In the genomic region with DNA sequence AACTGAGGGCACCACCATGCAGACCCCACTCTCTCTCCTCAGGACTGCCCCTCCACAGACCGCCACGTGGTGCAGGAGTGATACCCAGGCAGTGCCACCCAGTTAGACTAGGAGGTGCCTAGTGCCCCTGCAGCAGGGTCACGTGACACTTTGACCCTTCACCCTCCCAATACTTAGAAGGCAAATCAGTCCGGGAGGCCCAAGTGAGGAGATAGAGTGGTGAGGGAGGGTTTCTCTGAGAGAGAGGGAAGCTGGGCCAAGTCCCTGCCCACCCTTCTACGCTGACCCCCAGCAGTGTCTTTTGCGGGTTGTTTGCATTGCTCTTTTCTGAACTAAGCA, we compare ENCODE assay signal across 19 cellular contexts.
"Had no signal": no experiment of that assay in that cellular context is flagged by ENCODE, and none has a peak within 500 bp of the region (broad histone marks: within the 10 kb centered on the region; RNA-seq: fewer than 3 reads in every experiment).

No MANE protein-coding gene starts in this region.

- DNase-seq: activated CD4-positive, alpha-beta T cell treated with anti-CD3 and anti-CD28 coated beads, Interleukin-2, amount 10 ng/mL, durations not matched to agents 24 days and 14 days; activated CD8-positive, alpha-beta T cell treated with anti-CD3 and anti-CD28 coated beads, Interleukin-2, amount 10 ng/mL, durations not matched to agents 7 days and 5 days; activated naive CD4-positive, alpha-beta T cell treated with anti-CD3 and anti-CD28 coated beads, Interleukin-2, amount 10 ng/mL, durations not matched to agents 7 days and 5 days; activated naive CD8-positive, alpha-beta T cell treated with anti-CD3 and anti-CD28 coated beads, Interleukin-2, amount 50 U/mL, for 24 hours; activated T-cell treated with anti-CD3 and anti-CD28 coated beads, Interleukin-2, amount 50 U/mL, for 24 hours; anterior cingulate cortex; colonic mucosa; foreskin keratinocyte; mesenchymal stem cell; naive thymus-derived CD8-positive, alpha-beta T cell; right lobe of liver; small intestine; stimulated activated CD4-positive, alpha-beta T cell treated with anti-CD3 and anti-CD28 coated beads, Interleukin-4, amount 100 ng/mL, for 24 hours; stomach had no signal

- H3K36me3 ChIP-seq: colonic mucosa, neutrophil, pancreas, right lobe of liver, stomach had no signal

- H3K36me3 Mint-ChIP-seq: activated naive CD4-positive, alpha-beta T cell treated with anti-CD3 and anti-CD28 coated beads, Interleukin-2, amount 10 ng/mL, durations not matched to agents 7 days and 5 days; naive thymus-derived CD8-positive, alpha-beta T cell; stimulated activated effector memory CD8-positive, alpha-beta T cell treated with anti-CD3 and anti-CD28 coated beads, Interleukin-12 subunit alpha, Interleukin-12 subunit beta, amount 100 ng/mL, for 72 hours; type B pancreatic cell had no signal

- H3K27me3 ChIP-seq: colonic mucosa, pancreas, right lobe of liver had no signal

- H3K9me3 Mint-ChIP-seq: activated CD4-positive, alpha-beta T cell treated with anti-CD3 and anti-CD28 coated beads, Interleukin-2, amount 10 ng/mL, durations not matched to agents 24 days and 14 days; activated naive CD4-positive, alpha-beta T cell treated with anti-CD3 and anti-CD28 coated beads, Interleukin-2, amount 10 ng/mL, durations not matched to agents 7 days and 5 days; activated T-cell treated with anti-CD3 and anti-CD28 coated beads, Interleukin-2, amount 50 U/mL, for 24 hours; central memory CD8-positive, alpha-beta T cell; stimulated activated effector memory CD8-positive, alpha-beta T cell treated with anti-CD3 and anti-CD28 coated beads, Interleukin-12 subunit alpha, Interleukin-12 subunit beta, amount 100 ng/mL, for 72 hours; type B pancreatic cell had no signal

- ATAC-seq: activated CD8-positive, alpha-beta T cell treated with anti-CD3 and anti-CD28 coated beads, Interleukin-2, amount 10 ng/mL, durations not matched to agents 7 days and 5 days; activated naive CD8-positive, alpha-beta T cell treated with anti-CD3 and anti-CD28 coated beads, Interleukin-2, amount 50 U/mL, for 24 hours; foreskin keratinocyte; naive thymus-derived CD8-positive, alpha-beta T cell; pancreas; stimulated activated effector memory CD8-positive, alpha-beta T cell treated with anti-CD3 and anti-CD28 coated beads, Interleukin-12 subunit alpha, Interleukin-12 subunit beta, amount 100 ng/mL, for 72 hours had no signal

- H3K27me3 Mint-ChIP-seq: activated naive CD4-positive, alpha-beta T cell treated with anti-CD3 and anti-CD28 coated beads, Interleukin-2, amount 10 ng/mL, durations not matched to agents 7 days and 5 days had no signal

- H3K4me1 ChIP-seq: colonic mucosa, pancreas, right lobe of liver had no signal

- H3K4me3 ChIP-seq: colonic mucosa, pancreas, right lobe of liver, stomach had no signal

- H3K4me3 Mint-ChIP-seq: activated CD4-positive, alpha-beta T cell treated with anti-CD3 and anti-CD28 coated beads, Interleukin-2, amount 10 ng/mL, durations not matched to agents 24 days and 14 days; activated CD8-positive, alpha-beta T cell treated with anti-CD3 and anti-CD28 coated beads, Interleukin-2, amount 10 ng/mL, durations not matched to agents 7 days and 5 days; activated naive CD4-positive, alpha-beta T cell treated with anti-CD3 and anti-CD28 coated beads, Interleukin-2, amount 10 ng/mL, durations not matched to agents 7 days and 5 days; activated naive CD8-positive, alpha-beta T cell treated with anti-CD3 and anti-CD28 coated beads, Interleukin-2, amount 50 U/mL, for 24 hours; activated T-cell treated with anti-CD3 and anti-CD28 coated beads, Interleukin-2, amount 50 U/mL, for 24 hours; central memory CD8-positive, alpha-beta T cell; naive thymus-derived CD8-positive, alpha-beta T cell; stimulated activated effector memory CD8-positive, alpha-beta T cell treated with anti-CD3 and anti-CD28 coated beads, Interleukin-12 subunit alpha, Interleukin-12 subunit beta, amount 100 ng/mL, for 72 hours; type B pancreatic cell had no signal

- H3K9me3 ChIP-seq: colonic mucosa, neutrophil, pancreas, right lobe of liver had no signal

- H3K4me1 Mint-ChIP-seq: activated CD4-positive, alpha-beta T cell treated with anti-CD3 and anti-CD28 coated beads, Interleukin-2, amount 10 ng/mL, durations not matched to agents 24 days and 14 days; activated naive CD4-positive, alpha-beta T cell treated with anti-CD3 and anti-CD28 coated beads, Interleukin-2, amount 10 ng/mL, durations not matched to agents 7 days and 5 days; activated naive CD8-positive, alpha-beta T cell treated with anti-CD3 and anti-CD28 coated beads, Interleukin-2, amount 50 U/mL, for 24 hours; central memory CD8-positive, alpha-beta T cell; stimulated activated effector memory CD8-positive, alpha-beta T cell treated with anti-CD3 and anti-CD28 coated beads, Interleukin-12 subunit alpha, Interleukin-12 subunit beta, amount 100 ng/mL, for 72 hours had no signal

- H3K27ac Mint-ChIP-seq: activated CD4-positive, alpha-beta T cell treated with anti-CD3 and anti-CD28 coated beads, Interleukin-2, amount 10 ng/mL, durations not matched to agents 24 days and 14 days; activated CD8-positive, alpha-beta T cell treated with anti-CD3 and anti-CD28 coated beads, Interleukin-2, amount 10 ng/mL, durations not matched to agents 7 days and 5 days; activated naive CD4-positive, alpha-beta T cell treated with anti-CD3 and anti-CD28 coated beads, Interleukin-2, amount 10 ng/mL, durations not matched to agents 7 days and 5 days; activated naive CD8-positive, alpha-beta T cell treated with anti-CD3 and anti-CD28 coated beads, Interleukin-2, amount 50 U/mL, for 24 hours; activated T-cell treated with anti-CD3 and anti-CD28 coated beads, Interleukin-2, amount 50 U/mL, for 24 hours; stimulated activated effector memory CD8-positive, alpha-beta T cell treated with anti-CD3 and anti-CD28 coated beads, Interleukin-12 subunit alpha, Interleukin-12 subunit beta, amount 100 ng/mL, for 72 hours; type B pancreatic cell had no signal
